Comparison of ENCODE assay signal across 8 cellular contexts in the genomic region with DNA sequence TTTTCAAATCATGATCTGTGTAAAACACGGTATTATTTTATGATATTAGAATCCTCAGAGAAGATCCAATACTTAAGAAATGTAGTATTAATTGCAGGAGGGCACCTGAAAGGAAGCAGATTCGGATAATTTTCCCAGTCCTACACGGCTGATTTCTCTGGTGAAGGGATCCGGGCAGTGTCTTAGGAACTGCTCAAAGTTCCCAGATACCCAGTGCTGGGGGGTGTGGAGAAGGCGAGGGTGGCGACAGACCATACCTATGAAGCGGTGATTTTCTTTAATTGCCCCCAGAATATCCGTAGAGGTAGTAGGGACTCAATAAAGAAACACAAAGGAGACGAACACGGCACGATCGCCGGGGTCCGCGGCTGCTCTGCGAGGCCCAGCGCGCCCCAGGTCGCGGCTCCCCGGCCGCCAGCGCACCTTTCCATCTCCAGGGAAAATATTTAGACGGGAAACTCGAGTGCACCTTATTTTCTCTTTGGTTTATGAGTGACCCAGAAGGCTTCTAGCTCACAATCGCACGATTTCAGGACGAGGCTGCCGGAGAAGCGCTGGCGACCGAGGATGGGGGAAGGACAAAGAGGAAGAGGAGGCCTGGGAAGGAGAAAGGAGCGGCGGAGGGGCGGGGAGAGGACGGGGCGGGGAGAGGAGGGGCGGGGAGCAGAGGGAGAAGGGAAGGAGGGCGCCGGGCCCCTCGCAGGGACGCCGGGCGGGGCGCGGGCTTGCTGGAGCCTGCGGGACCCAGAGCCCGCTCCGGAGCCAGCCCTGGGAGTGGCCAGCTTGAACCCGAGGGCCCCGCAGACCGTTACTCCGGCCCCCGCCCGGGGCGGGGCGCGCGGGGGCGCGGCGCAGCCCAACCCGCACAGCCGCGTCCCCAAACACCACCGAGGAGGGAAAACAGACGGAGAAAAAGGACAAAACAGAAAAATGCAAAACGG. TPM values are rescaled to one million over a fixed set of nuclear protein-coding genes. Genes with fewer than 3 reads are reported as not detected.
A peak's percentile ranks its signal among the peaks of the same experiment; 100 is the strongest.
DNase-seq lines count a peak whose midpoint lies in the region; ATAC-seq lines count a peak whose summit lies in the region.

No MANE protein-coding gene starts in this region.

- no peak overlapping the region for H3K27ac Mint-ChIP-seq in effector memory CD8-positive, alpha-beta T cell
- H3K27ac Mint-ChIP-seq in natural killer cell treated with Interleukin-12 subunit alpha and Interleukin-12 subunit beta and Interleukin-15 and Interleukin-18, amount 100 ng/mL, for 72 hours: no peak overlapping the region

- peaks cover 5 to 8% of the 10 kb centered on the region in 2 donors for H3K9me3 Mint-ChIP-seq in effector memory CD8-positive, alpha-beta T cell
- H3K9me3 Mint-ChIP-seq in natural killer cell treated with Interleukin-12 subunit alpha and Interleukin-12 subunit beta and Interleukin-15 and Interleukin-18, amount 100 ng/mL, for 72 hours: peaks cover 4% of the 10 kb centered on the region

- H3K27me3 ChIP-seq in effector memory CD4-positive, alpha-beta T cell (replicated peaks; ENCODE audit: control insufficient read depth, insufficient read depth, low read length, poor library complexity, severe bottlenecking): no peaks in the 10 kb centered on the region

- no peak overlapping the region for H3K27ac ChIP-seq in effector memory CD4-positive, alpha-beta T cell (ENCODE audit: insufficient read depth, low read length, poor library complexity, severe bottlenecking)

- no peaks in the 10 kb centered on the region for H3K4me1 ChIP-seq in effector memory CD4-positive, alpha-beta T cell (ENCODE audit: control insufficient read depth, insufficient read depth, low read length, poor library complexity, severe bottlenecking)

- H3K4me3 Mint-ChIP-seq in effector memory CD8-positive, alpha-beta T cell: peak overlapping the region; percentile 10 to 17
- H3K4me3 Mint-ChIP-seq in natural killer cell treated with Interleukin-12 subunit alpha and Interleukin-12 subunit beta and Interleukin-15 and Interleukin-18, amount 100 ng/mL, for 72 hours: peak overlapping the region; percentile 32

- no peak for ATAC-seq in effector memory CD8-positive, alpha-beta T cell (replicated peaks)
- no peak for ATAC-seq in natural killer cell treated with Interleukin-12 subunit alpha and Interleukin-12 subunit beta and Interleukin-15 and Interleukin-18, amount 100 ng/mL, for 72 hours
- ATAC-seq in HG02852 (IDR thresholded peaks at IDR 0.05; ENCODE audit: unreplicated experiment): no peak

- no peaks in the 10 kb centered on the region for H3K9me3 ChIP-seq in effector memory CD4-positive, alpha-beta T cell (ENCODE audit: control insufficient read depth, low read length)

- peaks cover 33 to 40% of the 10 kb centered on the region in 2 donors for H3K27me3 Mint-ChIP-seq in effector memory CD8-positive, alpha-beta T cell
- H3K27me3 Mint-ChIP-seq in natural killer cell treated with Interleukin-12 subunit alpha and Interleukin-12 subunit beta and Interleukin-15 and Interleukin-18, amount 100 ng/mL, for 72 hours: peaks cover 36 to 44% of the 10 kb centered on the region in 2 donors

- no peak overlapping the region for H3K4me3 ChIP-seq in effector memory CD4-positive, alpha-beta T cell (ENCODE audit: insufficient read depth, low read depth, low read length, poor library complexity, severe bottlenecking)

- no peaks in the 10 kb centered on the region for H3K36me3 Mint-ChIP-seq in effector memory CD8-positive, alpha-beta T cell (ENCODE audit: insufficient read depth)
- H3K36me3 Mint-ChIP-seq in natural killer cell treated with Interleukin-12 subunit alpha and Interleukin-12 subunit beta and Interleukin-15 and Interleukin-18, amount 100 ng/mL, for 72 hours: peaks cover 19% of the 10 kb centered on the region

- DNase-seq in COR-L47 (lab: John Stamatoyannopoulos, UW) (peak; percentile 62), NCI-H1930 (lab: John Stamatoyannopoulos, UW) (peak; percentile 39 to 66), SKM-1 treated with dmso at 0.1 percent for 144 hours (lab: John Stamatoyannopoulos, UW; ENCODE audit: unreplicated experiment) (no peak), RPMI8226 (no peak)
- DNase-seq in effector memory CD8-positive, alpha-beta T cell: no peak
- DNase-seq in natural killer cell treated with Interleukin-12 subunit alpha and Interleukin-12 subunit beta and Interleukin-15 and Interleukin-18, amount 100 ng/mL, for 72 hours (ENCODE audit: low spot score): no peak
- no peak for DNase-seq in effector memory CD4-positive, alpha-beta T cell

- peaks cover 0 to 3% of the 10 kb centered on the region in 2 donors for H3K4me1 Mint-ChIP-seq in effector memory CD8-positive, alpha-beta T cell (ENCODE audit: low read depth in 2 of 2)
- H3K4me1 Mint-ChIP-seq in natural killer cell treated with Interleukin-12 subunit alpha and Interleukin-12 subunit beta and Interleukin-15 and Interleukin-18, amount 100 ng/mL, for 72 hours (ENCODE audit: low read depth in 2 of 2): peaks cover 0 to 7% of the 10 kb centered on the region in 2 donors

- no peaks in the 10 kb centered on the region for H3K36me3 ChIP-seq in effector memory CD4-positive, alpha-beta T cell (ENCODE audit: control insufficient read depth, insufficient read depth, low read length)

RNA-seq across cellular contexts. Expression of gene SOX11, which starts 1.2 kb away (rescaled TPM):
- not detected for total RNA-seq in natural killer cell treated with Interleukin-12 subunit alpha and Interleukin-12 subunit beta and Interleukin-15 and Interleukin-18, amount 100 ng/mL, for 72 hours

Comparison
In these comparisons a context has a peak if more than half of its experiments do, and no peak if none do; other contexts are left out.
1. DNase-seq: peak in COR-L47 (single experiment) and NCI-H1930 (2 of 2); none in effector memory CD8-positive, alpha-beta T cell (0 of 3), natural killer cell treated with Interleukin-12 subunit alpha and Interleukin-12 subunit beta and Interleukin-15 and Interleukin-18, amount 100 ng/mL, for 72 hours (single experiment), SKM-1 treated with dmso at 0.1 percent for 144 hours (single experiment), effector memory CD4-positive, alpha-beta T cell (0 of 3) and RPMI8226 (single experiment).